In the genomic region with DNA sequence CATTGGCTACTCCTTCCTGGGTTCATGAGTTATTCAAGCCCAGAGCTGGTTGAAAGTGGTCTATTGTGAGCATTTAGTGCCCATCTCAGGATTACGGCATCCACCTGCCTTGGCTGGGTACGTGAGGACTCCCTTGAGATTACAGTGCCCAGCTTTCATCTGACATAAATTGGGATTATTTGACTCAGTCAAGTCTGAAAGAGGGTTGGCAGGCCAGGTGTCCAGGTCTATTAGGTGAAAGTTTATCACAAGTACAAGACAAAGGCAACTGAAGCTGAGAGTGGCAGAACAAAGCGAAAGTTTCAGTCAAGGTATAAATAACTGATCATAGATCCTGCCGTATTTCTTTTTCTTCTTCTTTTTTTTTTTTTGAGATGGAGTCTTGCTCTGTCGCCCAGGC, we compare ENCODE assay signal across 28 cellular contexts.
DNase-seq lines count a peak whose midpoint lies in the region; ATAC-seq, FAIRE-seq and TF ChIP-seq lines count a peak whose summit lies in the region.
"Had no signal": no experiment of that assay in that cellular context is flagged by ENCODE, and none has a peak within 500 bp of the region (broad histone marks: within the 10 kb centered on the region; RNA-seq: fewer than 3 reads in every experiment).

No MANE protein-coding gene starts in this region.

- peak overlapping the region; percentile 76 for H3K27ac Mint-ChIP-seq in memory B cell
- H3K27ac Mint-ChIP-seq: activated CD8-positive, alpha-beta T cell treated with anti-CD3 and anti-CD28 coated beads, Interleukin-2, amount 10 ng/mL, durations not matched to agents 7 days and 5 days; activated naive CD8-positive, alpha-beta T cell treated with anti-CD3 and anti-CD28 coated beads, Interleukin-2, amount 10 ng/mL, durations not matched to agents 7 days and 5 days; CD14-positive monocyte; GM23338; nephron progenitor cell had no signal

- ATAC-seq in GM18909 (IDR thresholded peaks at IDR 0.05; ENCODE audit: poor library complexity, unreplicated experiment) (peak; percentile 49), HG03442 (IDR thresholded peaks at IDR 0.05; ENCODE audit: unreplicated experiment) (peak; percentile 48), memory B cell (ENCODE audit: low read depth) (no peak), GM19035 (IDR thresholded peaks at IDR 0.05; ENCODE audit: unreplicated experiment) (no peak)
- ATAC-seq: activated CD8-positive, alpha-beta T cell treated with anti-CD3 and anti-CD28 coated beads, Interleukin-2, amount 10 ng/mL, durations not matched to agents 7 days and 5 days; GM23338; Panc1; pancreas; right cardiac atrium had no signal

- H3K36me3 Mint-ChIP-seq in memory B cell, result peaks cover 19% of the 10 kb centered on the region

- no peaks in the 10 kb centered on the region for H3K27me3 Mint-ChIP-seq in memory B cell
- H3K27me3 Mint-ChIP-seq: activated naive CD8-positive, alpha-beta T cell treated with anti-CD3 and anti-CD28 coated beads, Interleukin-2, amount 10 ng/mL, durations not matched to agents 7 days and 5 days; central memory CD8-positive, alpha-beta T cell had no signal

- TF ChIP-seq POLR2A in GM12892 (IDR thresholded peaks at IDR 0.05; ENCODE audit: low read depth, low read length), result no peak

- DNase-seq in GM12892 (ENCODE audit: insufficient read length) (no peak), memory B cell (ENCODE audit: low spot score in 2 of 2) (no peak), NOMO-1 treated with dmso at 0.1 percent for 144 hours (lab: John Stamatoyannopoulos, UW; ENCODE audit: unreplicated experiment) (no peak), HK-2 (ENCODE audit: unreplicated experiment) (no peak)
- DNase-seq in stimulated activated CD4-positive, alpha-beta T cell treated with anti-CD3 and anti-CD28 coated beads, Interleukin-2, amount 100 ng/mL, for 24 hours, result no peak
- DNase-seq: activated CD4-positive, CD25-positive, alpha-beta regulatory T cell treated with anti-CD3 and anti-CD28 coated beads, Interleukin-2, amount 50 U/mL, for 72 hours; activated CD8-positive, alpha-beta T cell treated with anti-CD3 and anti-CD28 coated beads, Interleukin-2, amount 10 ng/mL, durations not matched to agents 7 days and 5 days; activated effector memory CD4-positive, alpha-beta T cell treated with Interleukin-2 at 50 U/mL for 16 hours; activated naive CD8-positive, alpha-beta T cell treated with anti-CD3 and anti-CD28 coated beads, Interleukin-2, amount 10 ng/mL, durations not matched to agents 7 days and 5 days; activated T-cell treated with anti-CD3 and anti-CD28 coated beads for 4 hours; Calu3; islet precursor cell; NCI-H1417; NCI-H446; NCI-H82; nephron progenitor cell; pancreas; right cardiac atrium; stimulated activated CD4-positive, alpha-beta T cell treated with anti-CD3 and anti-CD28 coated beads, Interleukin-12 subunit alpha, Interleukin-12 subunit beta, amount 100 ng/mL, for 4 hours; stimulated activated CD4-positive, alpha-beta T cell treated with anti-CD3 and anti-CD28 coated beads, Interleukin-4, amount 100 ng/mL, for 4 hours; T-helper 1 cell had no signal

- peak overlapping the region; percentile 56 for H3K4me3 Mint-ChIP-seq in memory B cell
- H3K4me3 Mint-ChIP-seq: activated CD8-positive, alpha-beta T cell treated with anti-CD3 and anti-CD28 coated beads, Interleukin-2, amount 10 ng/mL, durations not matched to agents 7 days and 5 days; activated naive CD8-positive, alpha-beta T cell treated with anti-CD3 and anti-CD28 coated beads, Interleukin-2, amount 10 ng/mL, durations not matched to agents 7 days and 5 days; CD14-positive monocyte; central memory CD8-positive, alpha-beta T cell; GM23338; nephron progenitor cell had no signal

- peaks cover 37% of the 10 kb centered on the region for H3K4me1 Mint-ChIP-seq in memory B cell

- FAIRE-seq in GM12892 (lab: Jason Lieb, UNC), result peak; percentile 63
- FAIRE-seq: pancreas had no signal

- H3K9me3 Mint-ChIP-seq in memory B cell, result peaks cover 7% of the 10 kb centered on the region
- H3K9me3 Mint-ChIP-seq: central memory CD8-positive, alpha-beta T cell had no signal

Comparison
In these comparisons a context has a peak if more than half of its experiments do, and no peak if none do; other contexts are left out.
1. ATAC-seq: peak in GM18909 (single experiment) and HG03442 (single experiment); none in memory B cell (single experiment) and GM19035 (single experiment).